ENCODE assay signal across 10 cellular contexts in genomic region chr1:99590578-99591209, GRCh38. TPM values are rescaled to one million over a fixed set of nuclear protein-coding genes. Genes with fewer than 3 reads are reported as not detected.
DNase-seq lines count a peak whose midpoint lies in the region; ATAC-seq and TF ChIP-seq lines count a peak whose summit lies in the region.
"Had no signal": no experiment of that assay in that cellular context is flagged by ENCODE, and none has a peak within 500 bp of the region (broad histone marks: within the 10 kb centered on the region; RNA-seq: fewer than 3 reads in every experiment).

No MANE protein-coding gene starts in this region.

- POLR2A ChIA-PET in Panc1 (lab: Charles Lee): interaction anchor here (0.6 kb wide), 1 partner anchor 71 kb away, joined by 7 read pairs; no protein-coding TSS in a partner anchor

- whole genome bisulfite sequencing in esophagus muscularis mucosa: 33% methylated on average over 4 of the region's 4 CpGs

- in situ Hi-C loops in Panc1 (cut with HindIII; ENCODE audit: low pct_unique_long_range_greater_than_20kb, low sequenced_read_pairs): no loop called here

- TF ChIP-seq POLR2A in esophagus muscularis mucosa (IDR thresholded peaks at IDR 0.05; ENCODE audit: low read depth): no peak

- peaks cover 9% of the 10 kb centered on the region for H3K4me1 Mint-ChIP-seq in nephron
- H3K4me1 Mint-ChIP-seq in natural killer cell treated with Interleukin-12 subunit alpha and Interleukin-12 subunit beta and Interleukin-15 and Interleukin-18, amount 100 ng/mL, for 72 hours (ENCODE audit: low read depth in 2 of 2): no peaks in the 10 kb centered on the region

- H3K36me3 Mint-ChIP-seq in nephron (ENCODE audit: low read depth): no peaks in the 10 kb centered on the region
- H3K36me3 Mint-ChIP-seq in natural killer cell treated with Interleukin-12 subunit alpha and Interleukin-12 subunit beta and Interleukin-15 and Interleukin-18, amount 100 ng/mL, for 72 hours: no peaks in the 10 kb centered on the region

- no peak overlapping the region for H3K4me3 Mint-ChIP-seq in nephron
- no peak overlapping the region for H3K4me3 Mint-ChIP-seq in natural killer cell treated with Interleukin-12 subunit alpha and Interleukin-12 subunit beta and Interleukin-15 and Interleukin-18, amount 100 ng/mL, for 72 hours

- no TSS peak for BruUV-seq in Panc1 (replicated peaks; lab: Mats Ljungman, UMichigan)

- DNase-seq in DMS153 treated with DMSO at 0.1 percent for 48 hours (lab: John Stamatoyannopoulos, UW; ENCODE audit: unreplicated experiment): peak; percentile 27
- peak; percentile 64 for DNase-seq in Panc1 (ENCODE audit: low read depth, low spot score)
- no peak for DNase-seq in esophagus muscularis mucosa (ENCODE audit: extremely low spot score)
- DNase-seq in natural killer cell treated with Interleukin-12 subunit alpha and Interleukin-12 subunit beta and Interleukin-15 and Interleukin-18, amount 100 ng/mL, for 72 hours (ENCODE audit: low spot score): no peak
- DNase-seq in left lobe of liver (ENCODE audit: low spot score): no peak
- DNase-seq in hippocampal formation (lab: John Stamatoyannopoulos, UW): no peak
- DNase-seq: NCI-H774 had no signal

- TF ChIP-seq EP300 in esophagus muscularis mucosa (IDR thresholded peaks at IDR 0.05): no peak

- H3K9me3 ChIP-seq in Panc1 (ENCODE audit: control insufficient read depth, insufficient read depth, low read depth, low read length) (no peaks in the 10 kb centered on the region), esophagus muscularis mucosa (no peaks in the 10 kb centered on the region)

- no peaks in the 10 kb centered on the region for H3K36me3 ChIP-seq in Panc1 (ENCODE audit: control insufficient read depth, insufficient read depth, low read length)
- no peaks in the 10 kb centered on the region for H3K36me3 ChIP-seq in esophagus muscularis mucosa

- no peaks in the 10 kb centered on the region for H3K27me3 ChIP-seq in Panc1 (ENCODE audit: control insufficient read depth, insufficient read depth, low read length)
- no peaks in the 10 kb centered on the region for H3K27me3 ChIP-seq in esophagus muscularis mucosa

- peak overlapping the region; percentile 60 to 85 (median 84) for H3K27ac Mint-ChIP-seq in nephron
- no peak overlapping the region for H3K27ac Mint-ChIP-seq in natural killer cell treated with Interleukin-12 subunit alpha and Interleukin-12 subunit beta and Interleukin-15 and Interleukin-18, amount 100 ng/mL, for 72 hours

- no peak for TF ChIP-seq CTCF in Panc1 (IDR thresholded peaks at IDR 0.05)
- no peak for TF ChIP-seq CTCF in esophagus muscularis mucosa (IDR thresholded peaks at IDR 0.05)
- no peak for TF ChIP-seq CTCF in nephron (IDR thresholded peaks at IDR 0.05; ENCODE audit: unreplicated experiment in 3 of 3)

- H3K9me3 Mint-ChIP-seq in nephron: peaks cover 2% of the 10 kb centered on the region
- H3K9me3 Mint-ChIP-seq in natural killer cell treated with Interleukin-12 subunit alpha and Interleukin-12 subunit beta and Interleukin-15 and Interleukin-18, amount 100 ng/mL, for 72 hours: peaks cover 4% of the 10 kb centered on the region

- ATAC-seq in Panc1 (no peak), GM19467 (IDR thresholded peaks at IDR 0.05; ENCODE audit: unreplicated experiment) (no peak), left lobe of liver (no peak)
- no peak for ATAC-seq in natural killer cell treated with Interleukin-12 subunit alpha and Interleukin-12 subunit beta and Interleukin-15 and Interleukin-18, amount 100 ng/mL, for 72 hours

- no peak overlapping the region for H3K27ac ChIP-seq in Panc1 (ENCODE audit: low read length)
- peak overlapping the region in 3 of 4 donors; percentile 1 to 38 (median 5) for H3K27ac ChIP-seq in esophagus muscularis mucosa (replicated peaks in 1 of 4)

- intact Hi-C loops in Panc1 (cut with micrococcal nuclease; ENCODE audit: unreplicated experiment): no loop called here
- intact Hi-C loops in esophagus muscularis mucosa (cut with DNase I): no loop called here

- H3K4me1 ChIP-seq in Panc1 (ENCODE audit: control insufficient read depth, insufficient read depth, low read length) (no peaks in the 10 kb centered on the region), esophagus muscularis mucosa (peaks cover 0 to 15% (median 10%) of the 10 kb centered on the region in 4 donors)

- CTCF ChIA-PET in Panc1 (lab: Charles Lee): no interaction called here

- H3K27me3 Mint-ChIP-seq in nephron (ENCODE audit: low read depth): no peaks in the 10 kb centered on the region
- peaks cover 0 to 8% of the 10 kb centered on the region in 2 donors for H3K27me3 Mint-ChIP-seq in natural killer cell treated with Interleukin-12 subunit alpha and Interleukin-12 subunit beta and Interleukin-15 and Interleukin-18, amount 100 ng/mL, for 72 hours

- H3K4me3 ChIP-seq in Panc1 (ENCODE audit: low read depth in 2 of 2, low read length in 2 of 2): no peak overlapping the region
- H3K4me3 ChIP-seq in esophagus muscularis mucosa: no peak overlapping the region

RNA-seq across cellular contexts. Expression of gene PALMD, which starts 55.2 kb away (rescaled TPM):
- 0.05 TPM for total RNA-seq in Panc1 (2021; ENCODE audit: unreplicated experiment)
- not detected for polyA plus RNA-seq in Panc1 (2012; ENCODE audit: insufficient read length)
- 10 to 100 TPM; 15.4 to 33.0 (median 27.5) TPM for total RNA-seq in esophagus muscularis mucosa
- total RNA-seq in natural killer cell treated with Interleukin-12 subunit alpha and Interleukin-12 subunit beta and Interleukin-15 and Interleukin-18, amount 100 ng/mL, for 72 hours: not detected
- total RNA-seq in left lobe of liver: 17.1 TPM
- total RNA-seq: mononuclear cell had no signal

Comparison
In these comparisons a context has a peak if more than half of its experiments do, and no peak if none do; other contexts are left out.
1. DNase-seq: peak in DMS153 treated with DMSO at 0.1 percent for 48 hours (single experiment) and Panc1 (single experiment); none in esophagus muscularis mucosa (single experiment), natural killer cell treated with Interleukin-12 subunit alpha and Interleukin-12 subunit beta and Interleukin-15 and Interleukin-18, amount 100 ng/mL, for 72 hours (single experiment), left lobe of liver (single experiment) and hippocampal formation (0 of 2).
2. H3K27ac Mint-ChIP-seq: peak in nephron (3 of 3); none in natural killer cell treated with Interleukin-12 subunit alpha and Interleukin-12 subunit beta and Interleukin-15 and Interleukin-18, amount 100 ng/mL, for 72 hours (0 of 2).
3. RNA of gene PALMD, which starts 55.2 kb away (total RNA-seq): 15.4 to 33.0 TPM in esophagus muscularis mucosa and 17.1 TPM in left lobe of liver (single experiment); 0.05 TPM in Panc1 (single experiment) and not detected in natural killer cell treated with Interleukin-12 subunit alpha and Interleukin-12 subunit beta and Interleukin-15 and Interleukin-18, amount 100 ng/mL, for 72 hours; every median in the first group is over 10 times any median in the second.